Comparison of ENCODE assay signal across 30 cellular contexts in the genomic region with DNA sequence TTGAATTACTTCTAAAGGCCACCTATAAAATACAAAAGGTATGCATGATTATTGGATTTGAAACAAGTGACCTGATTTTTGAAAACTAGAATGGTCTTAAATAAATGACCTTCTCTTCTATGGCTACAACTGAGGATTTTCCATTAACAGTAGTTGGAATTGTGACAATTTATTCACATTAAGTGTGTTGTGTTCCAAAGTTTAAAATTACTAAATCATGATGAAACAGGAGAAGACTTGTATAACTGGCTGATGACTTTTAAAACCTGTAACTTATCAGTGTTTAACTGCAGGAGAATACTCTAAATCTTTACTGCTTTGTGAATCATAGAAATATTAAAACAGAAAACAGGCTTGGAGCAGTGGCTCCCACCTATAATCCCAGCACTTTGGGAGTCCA. TPM values are rescaled to one million over a fixed set of nuclear protein-coding genes. Genes with fewer than 3 reads are reported as not detected.
"Had no signal": no experiment of that assay in that cellular context is flagged by ENCODE, and none has a peak within 500 bp of the region (broad histone marks: within the 10 kb centered on the region; RNA-seq: fewer than 3 reads in every experiment).

No MANE protein-coding gene starts in this region.

- H3K9me3 ChIP-seq: adrenal gland, body of pancreas, esophagus muscularis mucosa, gastrocnemius medialis had no signal

- H3K4me3 ChIP-seq: adrenal gland, body of pancreas, esophagus muscularis mucosa, gastrocnemius medialis had no signal

- H3K36me3 ChIP-seq: adrenal gland, esophagus muscularis mucosa, gastrocnemius medialis had no signal

- H3K27ac ChIP-seq: adrenal gland, body of pancreas, esophagus muscularis mucosa, foreskin keratinocyte, gastrocnemius medialis, WERI-Rb-1 had no signal

- DNase-seq: activated B cell treated with CpG ODN at 0.5 μM for 24 hours; activated CD4-positive, alpha-beta T cell treated with anti-CD3 and anti-CD28 coated beads for 48 hours; activated CD4-positive, alpha-beta T cell treated with anti-CD3 and anti-CD28 coated beads, Interleukin-2, amount 50 U/mL, for 1 hour; activated CD4-positive, alpha-beta T cell treated with anti-CD3 and anti-CD28 coated beads, Interleukin-2, amount 50 U/mL, for 48 hours; activated CD8-positive, alpha-beta memory T cell treated with anti-CD3 and anti-CD28 coated beads for 24 hours; activated CD8-positive, alpha-beta T cell treated with anti-CD3 and anti-CD28 coated beads for 36 hours; activated effector memory CD4-positive, alpha-beta T cell treated with anti-CD3 and anti-CD28 coated beads, Interleukin-2, amount 50 U/mL, for 16 hours; activated naive CD4-positive, alpha-beta T cell treated with anti-CD3 and anti-CD28 coated beads for 36 hours; activated naive CD8-positive, alpha-beta T cell treated with anti-CD3 and anti-CD28 coated beads for 36 hours; activated naive CD8-positive, alpha-beta T cell treated with anti-CD3 and anti-CD28 coated beads, Interleukin-2, amount 50 U/mL, for 24 hours; activated T-cell treated with anti-CD3 and anti-CD28 coated beads, Interleukin-2, amount 50 U/mL, for 4 hours; adrenal gland; amygdala; aorta; body of pancreas; caudate nucleus; cortex of kidney; dermis blood vessel endothelial cell; effector CD4-positive, alpha-beta T cell; effector memory CD8-positive, alpha-beta T cell; erythroblast; foreskin keratinocyte; gastrocnemius medialis; T-helper 1 cell; T-helper 17 cell; T1000; WERI-Rb-1 had no signal

- H3K27me3 ChIP-seq: adrenal gland, body of pancreas, esophagus muscularis mucosa had no signal

- H3K4me1 ChIP-seq: adrenal gland, foreskin keratinocyte had no signal

- ATAC-seq: activated CD4-positive, CD25-positive, alpha-beta regulatory T cell treated with anti-CD3 and anti-CD28 coated beads, Interleukin-2, amount 50 U/mL, for 24 hours; activated CD8-positive, alpha-beta T cell treated with anti-CD3 and anti-CD28 coated beads for 36 hours; activated naive CD8-positive, alpha-beta T cell treated with anti-CD3 and anti-CD28 coated beads, Interleukin-2, amount 50 U/mL, for 24 hours; activated T-cell treated with anti-CD3 and anti-CD28 coated beads, Interleukin-2, amount 50 U/mL, for 4 hours; body of pancreas; effector memory CD8-positive, alpha-beta T cell; foreskin keratinocyte; gastrocnemius medialis; T-helper 17 cell had no signal

RNA-seq across cellular contexts. Expression of a gene that starts 4.6 kb away (rescaled TPM):
- total RNA-seq: activated B cell treated with CpG ODN at 0.5 μM for 24 hours; activated CD8-positive, alpha-beta T cell treated with anti-CD3 and anti-CD28 coated beads for 36 hours; activated naive CD4-positive, alpha-beta T cell treated with anti-CD3 and anti-CD28 coated beads for 36 hours; activated naive CD8-positive, alpha-beta T cell treated with anti-CD3 and anti-CD28 coated beads for 36 hours; activated T-cell treated with anti-CD3 and anti-CD28 coated beads, Interleukin-2, amount 50 U/mL, for 4 hours; activated T-helper 2 cell treated with anti-CD3 and anti-CD28 coated beads, Interferon-gamma antibody, Interleukin-2, Interleukin-4, amounts not matched to agents 10 μg/mL and 5 μg/mL and 100 μg/mL, durations not matched to agents 14 hours and 24 hours and 36 hours; foreskin keratinocyte had no signal
- polyA plus RNA-seq: foreskin keratinocyte had no signal

RNA-seq across cellular contexts. Expression of a gene that starts 48.2 kb away (rescaled TPM):
- total RNA-seq: activated B cell treated with CpG ODN at 0.5 μM for 24 hours; activated naive CD4-positive, alpha-beta T cell treated with anti-CD3 and anti-CD28 coated beads for 36 hours had no signal
